ENCODE assay signal across 8 cellular contexts in genomic region chr13:80341098-80341701, GRCh38. TPM values are rescaled to one million over a fixed set of nuclear protein-coding genes. Genes with fewer than 3 reads are reported as not detected.
DNase-seq lines count a peak whose midpoint lies in the region; TF ChIP-seq lines count a peak whose summit lies in the region.

SPRY2 (minus strand) TSS chr13:80341126; CDS start chr13:80337705, 3,421 bp downstream.

- H3K9ac ChIP-seq in rectal smooth muscle tissue (ENCODE audit: low read length): peak within 1 kb of the TSS; percentile 89

- H3K36me3 Mint-ChIP-seq in MCF 10A (ENCODE audit: insufficient read depth, unreplicated experiment): peaks cover 25% of the 10 kb centered on the region

- peaks cover 27% of the 10 kb centered on the region for H3K4me1 Mint-ChIP-seq in MCF 10A (ENCODE audit: insufficient read depth, unreplicated experiment)

- peaks cover 4% of the 10 kb centered on the region for H3K36me3 ChIP-seq in rectal smooth muscle tissue (ENCODE audit: control insufficient read depth, insufficient read depth, low read length)

- peak within 1 kb of the TSS; percentile 97 for H3K4me3 ChIP-seq in rectal smooth muscle tissue (ENCODE audit: low read length)

- no peaks in the 10 kb centered on the region for H3K4me1 ChIP-seq in rectal smooth muscle tissue (ENCODE audit: control insufficient read depth, insufficient read depth, low read length)

- H3K27ac ChIP-seq in rectal smooth muscle tissue (ENCODE audit: low read depth, low read length): peak within 1 kb of the TSS; percentile 91

- TF ChIP-seq CTCF in GM10266 (IDR thresholded peaks at IDR 0.05; ENCODE audit: control insufficient read depth, insufficient read depth, low read depth, missing control alignments) (no peak), MCF 10A (IDR thresholded peaks at IDR 0.05; ENCODE audit: unreplicated experiment) (no peak)

- DNase-seq in GM10266 (ENCODE audit: extremely low spot score) (peak; percentile 84), H4 (ENCODE audit: low spot score) (peak; percentile 91), KG1 (lab: John Stamatoyannopoulos, UW) (peak; percentile 80), SHP77 treated with DMSO at 0.1 percent for 48 hours (lab: John Stamatoyannopoulos, UW) (peak; percentile 84), MCF 10A (ENCODE audit: unreplicated experiment) (peak; percentile 96), iPS DF 4.7 (ENCODE audit: extremely low read depth, low spot score) (peak; percentile 86)
- no peak for DNase-seq in effector CD8-positive, alpha-beta T cell (lab: John Stamatoyannopoulos, UW)

- POLR2A ChIA-PET in MCF 10A (lab: Yijun Ruan, JAX): interaction anchor here (0.5 to 4.9 kb wide), 43 partner anchors 12 to 938 kb away, joined by 3 to 28 read pairs (median 3); no protein-coding TSS in a partner anchor

- BruUV-seq in MCF 10A (replicated peaks; lab: Mats Ljungman, UMichigan): no TSS peak

- intact Hi-C loops in MCF 10A (cut with micrococcal nuclease): loop anchor here (1.0 to 5.0 kb wide), 6 partner anchors 131 to 790 kb away; no protein-coding TSS in a partner anchor

- CTCF ChIA-PET in MCF 10A (lab: Yijun Ruan, JAX): interaction anchor here (0.6 to 5.3 kb wide), 16 partner anchors 18 to 751 kb away, joined by 3 to 55 read pairs (median 4); no protein-coding TSS in a partner anchor

- H3K9me3 Mint-ChIP-seq in MCF 10A (ENCODE audit: unreplicated experiment): no peaks in the 10 kb centered on the region

- no peaks in the 10 kb centered on the region for H3K27me3 ChIP-seq in rectal smooth muscle tissue (ENCODE audit: control insufficient read depth, insufficient read depth, low read length)

- H3K27ac Mint-ChIP-seq in MCF 10A (ENCODE audit: low read depth, unreplicated experiment): no peak within 1 kb of the TSS

- no peaks in the 10 kb centered on the region for H3K27me3 Mint-ChIP-seq in MCF 10A (ENCODE audit: insufficient read depth, unreplicated experiment)

- no peak within 1 kb of the TSS for H3K4me3 Mint-ChIP-seq in MCF 10A (ENCODE audit: unreplicated experiment)

RNA-seq across cellular contexts. Expression of gene SPRY2, which starts in this region (rescaled TPM):
- total RNA-seq in H4 (2014; rRNA removed; shearing (Covaris generic)): 4.6 and 5.6 TPM in 2 replicates
- total RNA-seq in MCF 10A (2022): 41.2 and 46.4 TPM in 2 replicates
